ENCODE assay signal across 18 cellular contexts in the genomic region with DNA sequence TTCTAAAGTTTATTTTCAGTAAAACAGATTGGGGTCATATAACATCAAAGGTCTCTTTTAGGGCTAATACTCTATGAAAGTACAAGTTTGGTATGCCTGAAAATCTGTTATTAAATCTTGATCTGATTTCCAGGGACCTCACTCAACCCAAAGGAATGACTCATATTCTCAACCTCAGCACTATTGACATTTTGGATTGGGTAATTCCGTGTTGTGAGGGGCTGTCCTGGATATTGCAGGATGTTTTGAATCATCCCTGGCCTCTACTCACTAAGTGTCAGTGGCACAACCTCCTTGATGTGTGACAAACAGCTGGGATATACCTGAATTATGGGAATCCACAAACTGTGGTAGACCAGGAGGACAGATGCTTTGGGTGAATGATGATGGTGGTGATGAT. TPM values are rescaled to one million over a fixed set of nuclear protein-coding genes. Genes with fewer than 3 reads are reported as not detected.
A peak's percentile ranks its signal among the peaks of the same experiment; 100 is the strongest.
DNase-seq lines count a peak whose midpoint lies in the region; ATAC-seq, FAIRE-seq and TF ChIP-seq lines count a peak whose summit lies in the region.
"Had no signal": no experiment of that assay in that cellular context is flagged by ENCODE, and none has a peak within 500 bp of the region (broad histone marks: within the 10 kb centered on the region; RNA-seq: fewer than 3 reads in every experiment).

No MANE protein-coding gene starts in this region.

- H4K20me1 ChIP-seq in HepG2 (ENCODE audit: insufficient read depth, low read length) = no peaks in the 10 kb centered on the region

- no peak overlapping the region for H3K27ac ChIP-seq in HepG2 (ENCODE audit: extremely low read length, insufficient read depth, low read length)
- H3K27ac ChIP-seq in aorta (ENCODE audit: low read depth in 1 of 2, low read length in 2 of 2) = no peak overlapping the region
- H3K27ac ChIP-seq: 22Rv1, KMS-11 had no signal

- BruUV-seq in HepG2 (replicated peaks; lab: Mats Ljungman, UMichigan) = no TSS peak

- CTCF ChIA-PET in HepG2 (lab: Yijun Ruan, JAX; ENCODE audit: low intra/inter-chr PET ratio, low total read pairs) = interaction anchor here (1.0 kb wide), 1 partner anchor 787 kb away, joined by 4 read pairs; no protein-coding TSS in a partner anchor

- peaks cover 14% of the 10 kb centered on the region for H3K4me1 ChIP-seq in HepG2 (ENCODE audit: insufficient read depth, low read length)
- H3K4me1 ChIP-seq in aorta (ENCODE audit: control insufficient read depth in 1 of 2, insufficient read depth in 2 of 2, low read length in 2 of 2) = no peaks in the 10 kb centered on the region

- H3K9me3 ChIP-seq in HepG2 (ENCODE audit: low read length) (no peaks in the 10 kb centered on the region), aorta (ENCODE audit: control insufficient read depth, low read length) (no peaks in the 10 kb centered on the region)

- no peak for TF ChIP-seq CTCF in HepG2 (CRISPR knock-in tag; IDR thresholded peaks at IDR 0.05)

- TF ChIP-seq EP300 in HepG2 (IDR thresholded peaks at IDR 0.05; ENCODE audit: low read depth in 2 of 2, low read length in 2 of 2) (no peak), HepG2 (CRISPR knock-in tag; IDR thresholded peaks at IDR 0.05; ENCODE audit: borderline replicate concordance) (no peak)

- intact Hi-C loops in HepG2 (cut with micrococcal nuclease; ENCODE audit: unreplicated experiment) = loop anchor here (5.0 to 10.0 kb wide), 4 partner anchors 147 to 1064 kb away; no protein-coding TSS in a partner anchor
- intact Hi-C loops in aorta (cut with DNase I) = loop anchor here in 1 of 2 donors (5.0 to 10.0 kb wide), 2 partner anchors 299 to 1067 kb away; no protein-coding TSS in a partner anchor

- WGBS in HepG2 (ENCODE audit: low lambda C conversion rate) = 0% methylated on average over 1 of the region's 1 CpG
- WGBS in aorta, 2 donors = 80 to 88% methylated on average over 1 of the region's 1 CpG

- POLR2A ChIA-PET in HepG2 (lab: Yijun Ruan, JAX) = no interaction called here

- TF ChIP-seq POLR2A in HepG2 (IDR thresholded peaks at IDR 0.05; ENCODE audit: insufficient read depth in 1 of 2, low read depth in 2 of 2, low read length in 2 of 2) = no peak

- H2AFZ ChIP-seq in HepG2 (ENCODE audit: low read length) = no peak overlapping the region

- H3K79me2 ChIP-seq in HepG2 (ENCODE audit: insufficient read depth, low read length) = no peaks in the 10 kb centered on the region

- peak; percentile 23 for DNase-seq in DMS53 (lab: John Stamatoyannopoulos, UW)
- DNase-seq in DMS53 treated with DMSO at 0.1 percent for 48 hours (lab: John Stamatoyannopoulos, UW; ENCODE audit: unreplicated experiment) = no peak
- DNase-seq in fibroblast of gingiva (ENCODE audit: low read depth) = peak; percentile 69
- peak; percentile 29 for DNase-seq in HepG2 (ENCODE audit: low spot score)
- no peak for DNase-seq in aorta
- DNase-seq in anterior cingulate cortex (lab: John Stamatoyannopoulos, UW) = no peak
- DNase-seq: H9, NCI-H1436 treated with DMSO at 0.1 percent for 48 hours, NCI-H345, NCI-H524 treated with DMSO at 0.1 percent for 48 hours, PC-3, RPMI8226, SHP77 treated with DMSO at 0.1 percent for 48 hours had no signal

- no peak for FAIRE-seq in HepG2 (lab: Jason Lieb, UNC)
- FAIRE-seq: GM12891 had no signal

- no peak for TF ChIP-seq RAD21 in HepG2 (CRISPR knock-in tag; IDR thresholded peaks at IDR 0.05)

- in situ Hi-C loops in HepG2 (cut with HindIII; ENCODE audit: extremely low pct_ligation_motif_present, low pct_unique_long_range_greater_than_20kb) = no loop called here

- H3K36me3 ChIP-seq in HepG2 (replicated peaks in 1 of 2; ENCODE audit: control insufficient read depth in 1 of 2, insufficient read depth in 2 of 2, low read length in 2 of 2) (no peaks in the 10 kb centered on the region), aorta (ENCODE audit: control insufficient read depth in 1 of 2, insufficient read depth in 2 of 2, low read length in 1 of 2) (no peaks in the 10 kb centered on the region)

- ATAC-seq in HepG2 (no peak; the same call in 2 of the 3 replicates), aorta (ENCODE audit: low FRiP score) (peak; percentile 24), GM18861 (IDR thresholded peaks at IDR 0.05; ENCODE audit: unreplicated experiment) (no peak), GM19328 (IDR thresholded peaks at IDR 0.05; ENCODE audit: unreplicated experiment) (no peak)
- ATAC-seq: PC-3 had no signal

- H3K4me2 ChIP-seq in HepG2 (ENCODE audit: low read depth, low read length) = no peak overlapping the region
- H3K4me2 ChIP-seq: KMS-11 had no signal

- H3K4me3 ChIP-seq in HepG2 (replicated peaks in 1 of 3; ENCODE audit: insufficient read depth in 1 of 3, low read depth in 2 of 3, low read length in 3 of 3) = no peak overlapping the region
- no peak overlapping the region for H3K4me3 ChIP-seq in aorta (ENCODE audit: low read length in 2 of 2)

- H3K27me3 ChIP-seq in HepG2 (ENCODE audit: control insufficient read depth in 1 of 2, insufficient read depth in 2 of 2, low read length in 2 of 2) = peaks cover 0 to 19% of the 10 kb centered on the region in 2 experiments; a peak in 2 of 5 replicates
- H3K27me3 ChIP-seq in aorta (ENCODE audit: control insufficient read depth in 1 of 2, insufficient read depth in 2 of 2, low read length in 1 of 2) = no peaks in the 10 kb centered on the region

- no peak overlapping the region for H3K9ac ChIP-seq in HepG2 (ENCODE audit: insufficient read depth, low read depth, low read length)
- H3K9ac ChIP-seq: KMS-11 had no signal

TF ChIP-seq in HepG2, 621 proteins besides CTCF, POLR2A, EP300 and RAD21:
- TF ChIP-seq CEBPG (CRISPR knock-in tag; IDR thresholded peaks at IDR 0.05) = 0 out of 2 replicates have a peak, but pooled peaks have one; percentile 8
- TF ChIP-seq FOSL2 (CRISPR knock-in tag; IDR thresholded peaks at IDR 0.05) = peak; percentile 72
- TF ChIP-seq ZNF619 (CRISPR knock-in tag; IDR thresholded peaks at IDR 0.05) = no peak
- peak; percentile 36; the same call in 1 of the 2 replicates for TF ChIP-seq CEBPB (IDR thresholded peaks at IDR 0.05; ENCODE audit: borderline replicate concordance, low read depth, low read length)
- TF ChIP-seq NR2F6 (IDR thresholded peaks at IDR 0.05) = 0 out of 2 replicates have a peak, but pooled peaks have one; percentile 2
- no peak for TF ChIP-seq NR2F6 (CRISPR knock-in tag; IDR thresholded peaks at IDR 0.05)
- TF ChIP-seq ZMYM3 (CRISPR knock-in tag; IDR thresholded peaks at IDR 0.05) = no peak

RNA-seq across cellular contexts. Expression of a gene that starts 51.5 kb away (rescaled TPM):
- 1.1 and 2.1 TPM in 2 replicates for total RNA-seq in HepG2 (2016; rRNA removed; fragmentation: Illumina TruSeq; extraction: Trizol)
- total RNA-seq in HepG2 (2016; cell fraction: cytosol; rRNA removed; fragmentation: Illumina TruSeq; extraction: Trizol; ENCODE audit: low read depth) = 0.61 and 0.62 TPM in 2 replicates
- total RNA-seq in HepG2 (2016; cell fraction: insoluble cytoplasmic fraction; rRNA removed; fragmentation: Illumina TruSeq; extraction: Trizol) = 0.95 and 2.7 TPM in 2 replicates
- total RNA-seq in HepG2 (2016; cell fraction: membrane; rRNA removed; fragmentation: Illumina TruSeq; extraction: Trizol) = 1.0 and 1.1 TPM in 2 replicates
- total RNA-seq in HepG2 (2016; cell fraction: nucleus; rRNA removed; fragmentation: Illumina TruSeq; extraction: Trizol) = 1.5 and 2.3 TPM in 2 replicates
- polyA plus RNA-seq in HepG2 (2011; rRNA removed) = 5.9 and 6.6 TPM in 2 replicates
- polyA plus RNA-seq in HepG2 (2011; cell fraction: cytosol; rRNA removed) = 3.7 and 5.4 TPM in 2 replicates
- 8.0 and 9.4 TPM in 2 replicates for polyA plus RNA-seq in HepG2 (2011; cell fraction: nucleus; rRNA removed)
- polyA plus RNA-seq in HepG2 (2012) = 12.5 and 20.6 TPM in 2 replicates
- 0.35 and 0.44 TPM in 2 replicates for polyA plus RNA-seq in HepG2 (2016; cell fraction: cytosol; fragmentation: Illumina TruSeq; extraction: Trizol; ENCODE audit: low read depth)
- polyA plus RNA-seq in HepG2 (2016; cell fraction: insoluble cytoplasmic fraction; fragmentation: Illumina TruSeq; extraction: Trizol; ENCODE audit: low read depth) = 0.82 and 1.5 TPM in 2 replicates
- 0.45 and 0.58 TPM in 2 replicates for polyA plus RNA-seq in HepG2 (2016; cell fraction: membrane; fragmentation: Illumina TruSeq; extraction: Trizol; ENCODE audit: low read depth)
- 4.2 and 6.0 TPM in 2 replicates for polyA plus RNA-seq in HepG2 (2016; cell fraction: nucleus; fragmentation: Illumina TruSeq; extraction: Trizol; ENCODE audit: insufficient read depth, low read depth)
- 4.8 TPM in 1 of 2 replicates, not detected in the other for polyA minus RNA-seq in HepG2 (2011; rRNA and poly(A)+ RNA removed; ENCODE audit: low replicate concordance)
- polyA minus RNA-seq in HepG2 (2011; cell fraction: cytosol; rRNA and poly(A)+ RNA removed) = 5.1 and 5.3 TPM in 2 replicates
- polyA minus RNA-seq in HepG2 (2011; cell fraction: nucleus; rRNA and poly(A)+ RNA removed) = 7.1 and 10.3 TPM in 2 replicates
- under 1 TPM; 0.16 to 0.24 TPM for total RNA-seq in aorta
- 1 to 10 TPM in 1 of 2 donors, under 1 TPM in 1; 0.51 to 1.5 TPM for polyA plus RNA-seq in aorta

Comparison
In these comparisons a context has a peak if more than half of its experiments do, and no peak if none do; other contexts are left out.
1. DNase-seq: peak in DMS53 (single experiment), fibroblast of gingiva (single experiment) and HepG2 (single experiment); none in DMS53 treated with DMSO at 0.1 percent for 48 hours (single experiment), aorta (0 of 2) and anterior cingulate cortex (0 of 58).